In the genomic region with DNA sequence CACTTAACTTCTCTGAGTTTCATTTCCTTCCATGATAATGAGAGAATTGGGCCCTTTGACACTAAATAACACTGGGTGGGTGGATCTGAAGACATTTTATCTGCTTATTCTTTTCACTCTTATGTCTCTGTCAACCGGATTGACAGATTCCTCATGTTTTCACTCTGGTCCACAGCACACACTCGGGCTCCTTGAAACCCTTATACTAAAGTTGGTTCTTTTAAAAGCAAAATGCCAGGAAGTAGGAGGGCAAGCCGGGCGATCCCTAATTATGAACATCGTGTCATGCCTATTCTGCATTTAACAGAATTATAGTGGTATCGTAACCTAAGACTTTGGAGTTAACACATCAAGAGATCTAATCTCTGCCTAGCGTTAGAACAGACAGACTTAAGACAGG, we compare ENCODE assay signal across 27 cellular contexts. TPM values are rescaled to one million over a fixed set of nuclear protein-coding genes. Genes with fewer than 3 reads are reported as not detected.
A peak's percentile ranks its signal among the peaks of the same experiment; 100 is the strongest.
DNase-seq lines count a peak whose midpoint lies in the region; ATAC-seq and TF ChIP-seq lines count a peak whose summit lies in the region.
"Had no signal": no experiment of that assay in that cellular context is flagged by ENCODE, and none has a peak within 500 bp of the region (broad histone marks: within the 10 kb centered on the region; RNA-seq: fewer than 3 reads in every experiment).

No MANE protein-coding gene starts in this region.

- no peaks in the 10 kb centered on the region for H3K27me3 Mint-ChIP-seq in T-helper 2 cell treated with Interferon-gamma antibody and Interleukin-4, amounts not matched to agents 5 μg/mL and 100 μg/mL, for 36 hours (ENCODE audit: low read depth)
- H3K27me3 Mint-ChIP-seq in activated T-helper 2 cell treated with anti-CD3 and anti-CD28 coated beads, Interferon-gamma antibody, Interleukin-2, Interleukin-4, amounts not matched to agents 10 μg/mL and 5 μg/mL and 100 μg/mL, durations not matched to agents 14 hours and 24 hours and 36 hours (ENCODE audit: low read depth) = no peaks in the 10 kb centered on the region
- H3K27me3 Mint-ChIP-seq: CD4-positive, alpha-beta memory T cell had no signal

- no peak overlapping the region for H3K9ac ChIP-seq in parathyroid adenoma

- no peak for TF ChIP-seq CTCF in parathyroid adenoma (IDR thresholded peaks at IDR 0.05)

- H3K27me3 ChIP-seq in parathyroid adenoma (ENCODE audit: control insufficient read depth, insufficient read depth, low read length) = no peaks in the 10 kb centered on the region
- H3K27me3 ChIP-seq: heart left ventricle, transverse colon had no signal

- H3K27ac Mint-ChIP-seq in T-helper 2 cell treated with Interferon-gamma antibody and Interleukin-4, amounts not matched to agents 5 μg/mL and 100 μg/mL, for 36 hours = peak overlapping the region; percentile 15
- H3K27ac Mint-ChIP-seq in activated T-helper 2 cell treated with anti-CD3 and anti-CD28 coated beads, Interferon-gamma antibody, Interleukin-2, Interleukin-4, amounts not matched to agents 10 μg/mL and 5 μg/mL and 100 μg/mL, durations not matched to agents 14 hours and 24 hours and 36 hours = peak overlapping the region; percentile 31
- H3K27ac Mint-ChIP-seq: CD4-positive, alpha-beta memory T cell had no signal

- no peaks in the 10 kb centered on the region for H3K9me3 ChIP-seq in parathyroid adenoma (ENCODE audit: control insufficient read depth, low read length)
- H3K9me3 ChIP-seq: heart left ventricle, left ventricle myocardium inferior, psoas muscle, transverse colon had no signal

- peaks cover 3% of the 10 kb centered on the region for H3K4me1 Mint-ChIP-seq in T-helper 2 cell treated with Interferon-gamma antibody and Interleukin-4, amounts not matched to agents 5 μg/mL and 100 μg/mL, for 36 hours (ENCODE audit: low read depth)
- H3K4me1 Mint-ChIP-seq in activated T-helper 2 cell treated with anti-CD3 and anti-CD28 coated beads, Interferon-gamma antibody, Interleukin-2, Interleukin-4, amounts not matched to agents 10 μg/mL and 5 μg/mL and 100 μg/mL, durations not matched to agents 14 hours and 24 hours and 36 hours (ENCODE audit: low read depth) = no peaks in the 10 kb centered on the region

- H3K4me2 ChIP-seq in parathyroid adenoma (ENCODE audit: low read length) = peak overlapping the region; percentile 57

- H3K79me2 ChIP-seq in parathyroid adenoma = peaks cover 40% of the 10 kb centered on the region

- no peak overlapping the region for H3K4me3 Mint-ChIP-seq in T-helper 2 cell treated with Interferon-gamma antibody and Interleukin-4, amounts not matched to agents 5 μg/mL and 100 μg/mL, for 36 hours
- H3K4me3 Mint-ChIP-seq in activated T-helper 2 cell treated with anti-CD3 and anti-CD28 coated beads, Interferon-gamma antibody, Interleukin-2, Interleukin-4, amounts not matched to agents 10 μg/mL and 5 μg/mL and 100 μg/mL, durations not matched to agents 14 hours and 24 hours and 36 hours (ENCODE audit: low read depth) = no peak overlapping the region

- peaks cover 10% of the 10 kb centered on the region for H3K36me3 Mint-ChIP-seq in T-helper 2 cell treated with Interferon-gamma antibody and Interleukin-4, amounts not matched to agents 5 μg/mL and 100 μg/mL, for 36 hours (ENCODE audit: low read depth)
- H3K36me3 Mint-ChIP-seq in activated T-helper 2 cell treated with anti-CD3 and anti-CD28 coated beads, Interferon-gamma antibody, Interleukin-2, Interleukin-4, amounts not matched to agents 10 μg/mL and 5 μg/mL and 100 μg/mL, durations not matched to agents 14 hours and 24 hours and 36 hours (ENCODE audit: low read depth) = peaks cover 12% of the 10 kb centered on the region

- H3K9me3 Mint-ChIP-seq in T-helper 2 cell treated with Interferon-gamma antibody and Interleukin-4, amounts not matched to agents 5 μg/mL and 100 μg/mL, for 36 hours = no peaks in the 10 kb centered on the region
- H3K9me3 Mint-ChIP-seq in activated T-helper 2 cell treated with anti-CD3 and anti-CD28 coated beads, Interferon-gamma antibody, Interleukin-2, Interleukin-4, amounts not matched to agents 10 μg/mL and 5 μg/mL and 100 μg/mL, durations not matched to agents 14 hours and 24 hours and 36 hours = no peaks in the 10 kb centered on the region
- H3K9me3 Mint-ChIP-seq: CD4-positive, alpha-beta memory T cell had no signal

- H3K27ac ChIP-seq in parathyroid adenoma = no peak overlapping the region
- H3K27ac ChIP-seq: 22Rv1, HL-60, psoas muscle had no signal

- no peaks in the 10 kb centered on the region for H3K36me3 ChIP-seq in parathyroid adenoma (ENCODE audit: control insufficient read depth, insufficient read depth, low read length)
- H3K36me3 ChIP-seq: left ventricle myocardium inferior, transverse colon had no signal

- no peak for DNase-seq in T-helper 2 cell treated with Interferon-gamma antibody and Interleukin-4, amounts not matched to agents 5 μg/mL and 100 μg/mL, for 36 hours (ENCODE audit: low spot score)
- DNase-seq in T-helper 2 cell (no peak), CD1c-positive myeloid dendritic cell (ENCODE audit: extremely low spot score) (peak; percentile 18)
- DNase-seq in activated T-helper 2 cell treated with anti-CD3 and anti-CD28 coated beads, Interferon-gamma antibody, Interleukin-2, Interleukin-4, amounts not matched to agents 10 μg/mL and 5 μg/mL and 100 μg/mL, durations not matched to agents 14 hours and 24 hours and 36 hours (ENCODE audit: low spot score) = no peak
- no peak for DNase-seq in stimulated activated CD4-positive, alpha-beta T cell treated with anti-CD3 and anti-CD28 coated beads, Interleukin-2, amount 100 ng/mL, for 48 hours
- DNase-seq: activated CD4-positive, CD25-positive, alpha-beta regulatory T cell; activated gamma-delta T cell treated with Interleukin-2 at 50 U/mL for 16 hours; CD4-positive, alpha-beta memory T cell; dermis blood vessel endothelial cell; foreskin melanocyte; heart left ventricle; islet precursor cell; KG1; left ventricle myocardium inferior; NCI-H1092 treated with DMSO at 0.1 percent for 48 hours; NCI-H1694 treated with DMSO at 0.1 percent for 48 hours; NCI-H446; NCI-H748 treated with DMSO at 0.1 percent for 48 hours; psoas muscle; stimulated activated CD4-positive, alpha-beta T cell treated with anti-CD3 and anti-CD28 coated beads, Interleukin-4, amount 100 ng/mL, for 24 hours; transverse colon had no signal

- no peak overlapping the region for H3K4me3 ChIP-seq in parathyroid adenoma (ENCODE audit: low read depth, low read length)
- H3K4me3 ChIP-seq: heart left ventricle, left ventricle myocardium inferior, psoas muscle, transverse colon had no signal

- intact Hi-C loops in activated T-helper 2 cell treated with anti-CD3 and anti-CD28 coated beads, Interferon-gamma antibody, Interleukin-2, Interleukin-4, amounts not matched to agents 10 μg/mL and 5 μg/mL and 100 μg/mL, durations not matched to agents 14 hours and 24 hours and 36 hours (cut with micrococcal nuclease) = no loop called here

- no peak for ATAC-seq in GM18505 (IDR thresholded peaks at IDR 0.05; ENCODE audit: unreplicated experiment)
- no peak for ATAC-seq in GM18909 (IDR thresholded peaks at IDR 0.05; ENCODE audit: poor library complexity, unreplicated experiment)
- ATAC-seq: heart left ventricle, psoas muscle, sciatic nerve had no signal

- no peak overlapping the region for H2AFZ ChIP-seq in parathyroid adenoma

- peaks cover 23% of the 10 kb centered on the region for H3K4me1 ChIP-seq in parathyroid adenoma

- TF ChIP-seq POLR2A in GM18505 (IDR thresholded peaks at IDR 0.05; ENCODE audit: borderline replicate concordance, extremely low read depth, insufficient read depth, insufficient read length) = no peak

RNA-seq across cellular contexts. Expression of gene CREBRF, which starts 28.2 kb away (rescaled TPM):
- 8.4 and 8.7 TPM in 2 replicates for total RNA-seq in activated T-helper 2 cell treated with anti-CD3 and anti-CD28 coated beads, Interferon-gamma antibody, Interleukin-2, Interleukin-4, amounts not matched to agents 10 μg/mL and 5 μg/mL and 100 μg/mL, durations not matched to agents 14 hours and 24 hours and 36 hours

RNA-seq across cellular contexts. Expression of gene ATP6V0E1, which starts 44.3 kb away (rescaled TPM):
- total RNA-seq in activated T-helper 2 cell treated with anti-CD3 and anti-CD28 coated beads, Interferon-gamma antibody, Interleukin-2, Interleukin-4, amounts not matched to agents 10 μg/mL and 5 μg/mL and 100 μg/mL, durations not matched to agents 14 hours and 24 hours and 36 hours = 147 and 148 TPM in 2 replicates
